Comparison of ENCODE assay signal across 20 cellular contexts in genomic region chr3:71493372-71493771, GRCh38.
DNase-seq lines count a peak whose midpoint lies in the region; ATAC-seq, FAIRE-seq and TF ChIP-seq lines count a peak whose summit lies in the region.
"Had no signal": no experiment of that assay in that cellular context is flagged by ENCODE, and none has a peak within 500 bp of the region (broad histone marks: within the 10 kb centered on the region; RNA-seq: fewer than 3 reads in every experiment).

No MANE protein-coding gene starts in this region.

- H3K4me1 ChIP-seq in IMR-90 (ENCODE audit: control insufficient read depth, insufficient read depth, low read length): peaks cover 15% of the 10 kb centered on the region
- H3K4me1 ChIP-seq in mononuclear cell (ENCODE audit: insufficient read depth, low read length): peaks cover 62% of the 10 kb centered on the region
- H3K4me1 ChIP-seq in BE2C: no peaks in the 10 kb centered on the region; the same call in 1 of the 2 replicates

- FAIRE-seq in D721Med (lab: Jason Lieb, UNC): no peak

- dilution Hi-C loops in IMR-90 (cut with HindIII; ENCODE audit: low sequenced_read_pairs, unreplicated experiment): no loop called here

- no peak overlapping the region for H3K56ac ChIP-seq in IMR-90 (ENCODE audit: extremely low read depth, insufficient read depth, low read length)

- H3K9me3 Mint-ChIP-seq in activated CD4-positive, alpha-beta T cell treated with anti-CD3 and anti-CD28 coated beads for 36 hours (ENCODE audit: low read depth): peaks cover 15% of the 10 kb centered on the region
- peaks cover 18% of the 10 kb centered on the region for H3K9me3 Mint-ChIP-seq in activated T-helper 1 cell treated with anti-CD3 and anti-CD28 coated beads, Interleukin-12 subunit alpha, Interleukin-12 subunit beta, Interleukin-2, Interleukin-4 antibody, amounts not matched to agents 30 ng/mL and 10 ng/mL and 1 ng/mL, durations not matched to agents 14 hours and 24 hours and 36 hours

- in situ Hi-C loops in IMR-90 (cut with MboI; ENCODE audit: low sequenced_read_pairs): no loop called here

- TF ChIP-seq CTCF in IMR-90 (conservative IDR thresholded peaks at IDR 0.05; ENCODE audit: low read depth, low read length) (no peak), D721Med (IDR thresholded peaks at IDR 0.05; ENCODE audit: insufficient read depth, missing control alignments) (no peak), BE2C (IDR thresholded peaks at IDR 0.05; ENCODE audit: low read depth, low read length) (no peak)

- no TSS peak for BruUV-seq in IMR-90 (replicated peaks; lab: Mats Ljungman, UMichigan)

- WGBS in IMR-90 (ENCODE audit: extremely low coverage in 2 of 2, insufficient read length in 1 of 2), 2 experiments: 100% methylated on average over 2 of the region's 7 CpGs; no CpG with 5 or more reads in 1 of the 2 experiments

- intact Hi-C loops in activated CD4-positive, alpha-beta T cell treated with anti-CD3 and anti-CD28 coated beads for 36 hours (cut with DNase I, micrococcal nuclease): loop anchor here (1.0 to 5.0 kb wide), 8 partner anchors 32 to 482 kb away; no protein-coding TSS in a partner anchor
- intact Hi-C loops in IMR-90 (cut with micrococcal nuclease): no loop called here
- intact Hi-C loops in activated T-helper 1 cell treated with anti-CD3 and anti-CD28 coated beads, Interleukin-12 subunit alpha, Interleukin-12 subunit beta, Interleukin-2, Interleukin-4 antibody, amounts not matched to agents 30 ng/mL and 10 ng/mL and 1 ng/mL, durations not matched to agents 14 hours and 24 hours and 36 hours (cut with micrococcal nuclease): loop anchor here (1.0 to 5.0 kb wide), 8 partner anchors 49 to 481 kb away; no protein-coding TSS in a partner anchor

- 0 out of 2 replicates have a peak overlapping the region, but pooled peaks have one; percentile 54 for H2AK5ac ChIP-seq in IMR-90 (ENCODE audit: low read depth, low read length)

- H3K14ac ChIP-seq in IMR-90 (replicated peaks; ENCODE audit: low read depth, low read length): no peak overlapping the region

- no peak overlapping the region for H3K18ac ChIP-seq in IMR-90 (ENCODE audit: low read depth, low read length)

- no peak overlapping the region for H3K9ac ChIP-seq in IMR-90 (ENCODE audit: low read depth, low read length)

- H2AFZ ChIP-seq in IMR-90 (replicated peaks; ENCODE audit: low read length, poor library complexity): no peak overlapping the region

- H2BK5ac ChIP-seq in IMR-90 (ENCODE audit: low read depth, low read length, poor library complexity, severe bottlenecking): no peak overlapping the region

- H3K4me3 ChIP-seq in IMR-90 (ENCODE audit: insufficient read depth, low read depth, low read length) (no peak overlapping the region), mononuclear cell (ENCODE audit: low read length) (peak overlapping the region; percentile 7), BE2C (ENCODE audit: low read depth, low read length) (no peak overlapping the region)
- H3K4me3 ChIP-seq: gastroesophageal sphincter, left ventricle myocardium inferior, skin epidermis, upper lobe of right lung had no signal

- no peak overlapping the region for H4K5ac ChIP-seq in IMR-90 (ENCODE audit: low read depth, low read length)

- no peak overlapping the region for H2BK15ac ChIP-seq in IMR-90 (ENCODE audit: low read depth, low read length)

- H3K36me3 ChIP-seq in IMR-90 (ENCODE audit: control insufficient read depth, insufficient read depth, low read length) (peaks cover 5% of the 10 kb centered on the region), BE2C (no peaks in the 10 kb centered on the region)

- H3K23ac ChIP-seq in IMR-90 (ENCODE audit: low read depth, low read length): peak overlapping the region; percentile 14; the same call in 1 of the 2 replicates

- H3K79me1 ChIP-seq in IMR-90 (ENCODE audit: low read depth in 1 of 2, low read length in 2 of 2): peaks cover 17 to 50% of the 10 kb centered on the region in 2 experiments

- H4K91ac ChIP-seq in IMR-90 (ENCODE audit: insufficient read depth, low read depth, low read length): no peak overlapping the region

- no peaks in the 10 kb centered on the region for H3K27me3 Mint-ChIP-seq in activated CD4-positive, alpha-beta T cell treated with anti-CD3 and anti-CD28 coated beads for 36 hours
- H3K27me3 Mint-ChIP-seq in activated T-helper 1 cell treated with anti-CD3 and anti-CD28 coated beads, Interleukin-12 subunit alpha, Interleukin-12 subunit beta, Interleukin-2, Interleukin-4 antibody, amounts not matched to agents 30 ng/mL and 10 ng/mL and 1 ng/mL, durations not matched to agents 14 hours and 24 hours and 36 hours (ENCODE audit: insufficient read depth): peaks cover 10% of the 10 kb centered on the region
- H3K27me3 Mint-ChIP-seq: progenitor cell of endocrine pancreas had no signal

- CTCF ChIA-PET in activated CD4-positive, alpha-beta T cell treated with anti-CD3 and anti-CD28 coated beads for 36 hours (lab: Charles Lee): interaction anchor here (1.3 kb wide), 1 partner anchor 14 kb away, joined by 3 read pairs; no protein-coding TSS in a partner anchor
- CTCF ChIA-PET in IMR-90 (lab: Yijun Ruan, JAX): no interaction called here

- no peak overlapping the region for H2BK20ac ChIP-seq in IMR-90 (ENCODE audit: low read depth, low read length)

- no peak overlapping the region for H3K4me2 ChIP-seq in IMR-90 (ENCODE audit: low read depth, low read length)

- TF ChIP-seq POLR2A in IMR-90 (IDR thresholded peaks at IDR 0.05; ENCODE audit: low read depth, low read length): no peak

- TF ChIP-seq RAD21 in IMR-90 (IDR thresholded peaks at IDR 0.05; ENCODE audit: low read length): no peak

- no peak overlapping the region for H2AK9ac ChIP-seq in IMR-90 (replicated peaks; ENCODE audit: low read depth, low read length, poor library complexity)

- H3K4me1 Mint-ChIP-seq in activated CD4-positive, alpha-beta T cell treated with anti-CD3 and anti-CD28 coated beads for 36 hours: peaks cover 86% of the 10 kb centered on the region
- H3K4me1 Mint-ChIP-seq in activated T-helper 1 cell treated with anti-CD3 and anti-CD28 coated beads, Interleukin-12 subunit alpha, Interleukin-12 subunit beta, Interleukin-2, Interleukin-4 antibody, amounts not matched to agents 30 ng/mL and 10 ng/mL and 1 ng/mL, durations not matched to agents 14 hours and 24 hours and 36 hours (ENCODE audit: low read depth): peaks cover 72% of the 10 kb centered on the region

- H2BK120ac ChIP-seq in IMR-90 (ENCODE audit: low read depth, low read length): no peak overlapping the region

- no peak overlapping the region for H3K27ac ChIP-seq in IMR-90 (ENCODE audit: insufficient read depth, low read length)
- H3K27ac ChIP-seq: C4-2B, gastroesophageal sphincter, left ventricle myocardium inferior, upper lobe of right lung had no signal

- H3K9me1 ChIP-seq in IMR-90 (ENCODE audit: insufficient read depth, low read length): peaks cover 20% of the 10 kb centered on the region

- H4K20me1 ChIP-seq in IMR-90 (ENCODE audit: insufficient read depth, low read length): no peaks in the 10 kb centered on the region

- no peak overlapping the region for H3K4ac ChIP-seq in IMR-90 (ENCODE audit: low read depth, low read length)

- peaks cover 6% of the 10 kb centered on the region for H3K9me3 ChIP-seq in IMR-90 (ENCODE audit: control insufficient read depth, insufficient read depth, low read length)
- no peaks in the 10 kb centered on the region for H3K9me3 ChIP-seq in mononuclear cell (ENCODE audit: low read depth, low read length)
- H3K9me3 ChIP-seq in BE2C: no peaks in the 10 kb centered on the region
- H3K9me3 ChIP-seq: gastroesophageal sphincter, upper lobe of right lung had no signal

- no peak for DNase-seq in activated CD4-positive, alpha-beta T cell treated with anti-CD3 and anti-CD28 coated beads for 36 hours
- no peak for DNase-seq in activated CD4-positive, alpha-beta T cell treated with anti-CD3 and anti-CD28 coated beads, Interleukin-2, amount 50 U/mL, for 48 hours
- DNase-seq in IMR-90: no peak
- DNase-seq in activated T-helper 1 cell treated with anti-CD3 and anti-CD28 coated beads, Interleukin-12 subunit alpha, Interleukin-12 subunit beta, Interleukin-2, Interleukin-4 antibody, amounts not matched to agents 30 ng/mL and 10 ng/mL and 1 ng/mL, durations not matched to agents 14 hours and 24 hours and 36 hours (ENCODE audit: low spot score): peak; percentile 22
- DNase-seq in D721Med (ENCODE audit: insufficient read length, low spot score): no peak
- DNase-seq in BE2C: no peak
- DNase-seq: 8988T, anterior cingulate cortex, cortex of kidney, left ventricle myocardium inferior, NCI-H2029, NCI-H510A treated with DMSO at 0.1 percent for 48 hours, SHP77 treated with DMSO at 0.1 percent for 48 hours, upper lobe of right lung had no signal

- ATAC-seq in activated CD4-positive, alpha-beta T cell treated with anti-CD3 and anti-CD28 coated beads for 36 hours: peak; percentile 51
- ATAC-seq in IMR-90 (ENCODE audit: low read depth): no peak
- no peak for ATAC-seq in HG02938 (IDR thresholded peaks at IDR 0.05; ENCODE audit: unreplicated experiment)
- ATAC-seq: gastroesophageal sphincter, upper lobe of right lung had no signal

- peak overlapping the region; percentile 63 for H3K4me3 Mint-ChIP-seq in activated CD4-positive, alpha-beta T cell treated with anti-CD3 and anti-CD28 coated beads for 36 hours
- H3K4me3 Mint-ChIP-seq in activated T-helper 1 cell treated with anti-CD3 and anti-CD28 coated beads, Interleukin-12 subunit alpha, Interleukin-12 subunit beta, Interleukin-2, Interleukin-4 antibody, amounts not matched to agents 30 ng/mL and 10 ng/mL and 1 ng/mL, durations not matched to agents 14 hours and 24 hours and 36 hours: peak overlapping the region; percentile 73

- H3K36me3 Mint-ChIP-seq in activated CD4-positive, alpha-beta T cell treated with anti-CD3 and anti-CD28 coated beads for 36 hours (ENCODE audit: low read depth): peaks cover 32% of the 10 kb centered on the region
- peaks cover 17% of the 10 kb centered on the region for H3K36me3 Mint-ChIP-seq in activated T-helper 1 cell treated with anti-CD3 and anti-CD28 coated beads, Interleukin-12 subunit alpha, Interleukin-12 subunit beta, Interleukin-2, Interleukin-4 antibody, amounts not matched to agents 30 ng/mL and 10 ng/mL and 1 ng/mL, durations not matched to agents 14 hours and 24 hours and 36 hours (ENCODE audit: low read depth)

- H3K27me3 ChIP-seq in IMR-90 (ENCODE audit: control insufficient read depth, insufficient read depth, low read length) (no peaks in the 10 kb centered on the region), mononuclear cell (ENCODE audit: insufficient read depth, low read length) (no peaks in the 10 kb centered on the region), BE2C (no peaks in the 10 kb centered on the region)
- H3K27me3 ChIP-seq: gastroesophageal sphincter, upper lobe of right lung had no signal

- POLR2A ChIA-PET in activated CD4-positive, alpha-beta T cell treated with anti-CD3 and anti-CD28 coated beads for 36 hours (lab: Charles Lee): no interaction called here
- POLR2A ChIA-PET in IMR-90 (lab: Charles Lee; ENCODE audit: unreplicated experiment): no interaction called here

- peak overlapping the region; percentile 94 for H3K27ac Mint-ChIP-seq in activated CD4-positive, alpha-beta T cell treated with anti-CD3 and anti-CD28 coated beads for 36 hours
- peak overlapping the region; percentile 89 for H3K27ac Mint-ChIP-seq in activated T-helper 1 cell treated with anti-CD3 and anti-CD28 coated beads, Interleukin-12 subunit alpha, Interleukin-12 subunit beta, Interleukin-2, Interleukin-4 antibody, amounts not matched to agents 30 ng/mL and 10 ng/mL and 1 ng/mL, durations not matched to agents 14 hours and 24 hours and 36 hours
- H3K27ac Mint-ChIP-seq: progenitor cell of endocrine pancreas had no signal

- no peak overlapping the region for H4K8ac ChIP-seq in IMR-90 (ENCODE audit: low read depth in 2 of 2, low read length in 2 of 2)
